23 cellular contexts compared by ENCODE assay signal in genomic region chr12:5549011-5549410, GRCh38.
"Had no signal": no experiment of that assay in that cellular context is flagged by ENCODE, and none has a peak within 500 bp of the region (broad histone marks: within the 10 kb centered on the region; RNA-seq: fewer than 3 reads in every experiment).

No MANE protein-coding gene starts in this region.

- H3K27ac ChIP-seq: dorsolateral prefrontal cortex, epithelial cell of prostate, foreskin keratinocyte, gastroesophageal sphincter, heart left ventricle, left lung, parathyroid adenoma, right lobe of liver had no signal

- H3K27me3 ChIP-seq: foreskin keratinocyte, heart left ventricle, hepatocyte, right lobe of liver, transverse colon had no signal

- DNase-seq: cerebellar nuclear complex; dorsolateral prefrontal cortex; effector CD4-positive, alpha-beta T cell; foreskin keratinocyte; heart left ventricle; kidney; mesenchymal stem cell; natural killer cell; right lobe of liver; stimulated activated CD4-positive, alpha-beta T cell treated with anti-CD3 and anti-CD28 coated beads, Interleukin-15, amount 100 ng/mL, for 24 hours; stimulated activated CD4-positive, alpha-beta T cell treated with anti-CD3 and anti-CD28 coated beads, Interleukin-2, amount 100 ng/mL, for 48 hours; stimulated activated naive B cell treated with anti-CD40 and anti-IgM and Interleukin-4, amounts not matched to agents 10 μg/mL and 1 μg/mL and 100 μg/mL, for 72 hours had no signal

- H3K36me3 ChIP-seq: gastroesophageal sphincter, heart left ventricle, left lung, right lobe of liver, transverse colon had no signal

- H3K4me3 Mint-ChIP-seq: mesothelial cell of epicardium; natural killer cell; neural crest cell; stimulated activated naive B cell treated with anti-CD40 and anti-IgM and Interleukin-4, amounts not matched to agents 10 μg/mL and 1 μg/mL and 100 μg/mL, for 72 hours; stimulated activated naive CD8-positive, alpha-beta T cell treated with anti-CD3 and anti-CD28 coated beads, Interleukin-15, Interleukin-2, amounts not matched to agents 100 ng/mL and 50 ng/mL, for 24 hours had no signal

- H3K4me3 ChIP-seq: dorsolateral prefrontal cortex, gastroesophageal sphincter, heart left ventricle, hepatocyte, left lung, right lobe of liver, transverse colon had no signal

- H3K9ac ChIP-seq: parathyroid adenoma had no signal

- H3K27ac Mint-ChIP-seq: mesothelial cell of epicardium; natural killer cell; progenitor cell of endocrine pancreas; stimulated activated naive B cell treated with anti-CD40 and anti-IgM and Interleukin-4, amounts not matched to agents 10 μg/mL and 1 μg/mL and 100 μg/mL, for 72 hours; stimulated activated naive CD8-positive, alpha-beta T cell treated with anti-CD3 and anti-CD28 coated beads, Interleukin-15, Interleukin-2, amounts not matched to agents 100 ng/mL and 50 ng/mL, for 24 hours had no signal

- H3K9me3 ChIP-seq: right lobe of liver had no signal

- H3K36me3 Mint-ChIP-seq: mesothelial cell of epicardium; stimulated activated naive B cell treated with anti-CD40 and anti-IgM and Interleukin-4, amounts not matched to agents 10 μg/mL and 1 μg/mL and 100 μg/mL, for 72 hours had no signal

- H3K4me1 ChIP-seq: foreskin keratinocyte, gastroesophageal sphincter, heart left ventricle, left lung, parathyroid adenoma, right lobe of liver had no signal

- ATAC-seq: esophagus mucosa; foreskin keratinocyte; gastroesophageal sphincter; heart left ventricle; left lung; stimulated activated naive B cell treated with anti-CD40 and anti-IgM and Interleukin-4, amounts not matched to agents 10 μg/mL and 1 μg/mL and 100 μg/mL, for 72 hours had no signal

- H3K4me1 Mint-ChIP-seq: mesothelial cell of epicardium; natural killer cell; neural crest cell; stimulated activated naive B cell treated with anti-CD40 and anti-IgM and Interleukin-4, amounts not matched to agents 10 μg/mL and 1 μg/mL and 100 μg/mL, for 72 hours had no signal
